ENCODE assay signal across 26 cellular contexts in genomic region chr4:62490635-62491034, GRCh38.
"Had no signal": no experiment of that assay in that cellular context is flagged by ENCODE, and none has a peak within 500 bp of the region (broad histone marks: within the 10 kb centered on the region; RNA-seq: fewer than 3 reads in every experiment).

No MANE protein-coding gene starts in this region.

- H3K27me3 Mint-ChIP-seq: activated naive CD8-positive, alpha-beta T cell treated with anti-CD3 and anti-CD28 coated beads, Interleukin-2, amount 50 U/mL, for 24 hours; activated T-cell treated with anti-CD3 and anti-CD28 coated beads, Interleukin-2, amount 50 U/mL, for 24 hours; brain had no signal

- H3K27ac Mint-ChIP-seq: activated CD8-positive, alpha-beta T cell treated with anti-CD3 and anti-CD28 coated beads, Interleukin-2, amount 10 ng/mL, durations not matched to agents 7 days and 5 days; activated naive CD4-positive, alpha-beta T cell treated with anti-CD3 and anti-CD28 coated beads, Interleukin-2, amount 50 U/mL, for 72 hours; activated naive CD8-positive, alpha-beta T cell treated with anti-CD3 and anti-CD28 coated beads, Interleukin-2, amount 50 U/mL, for 24 hours; activated T-cell treated with anti-CD3 and anti-CD28 coated beads, Interleukin-2, amount 50 U/mL, for 24 hours; activated T-helper 1 cell treated with anti-CD3 and anti-CD28 coated beads, Interleukin-12 subunit alpha, Interleukin-12 subunit beta, Interleukin-2, Interleukin-4 antibody, amounts not matched to agents 30 ng/mL and 10 ng/mL and 1 ng/mL, durations not matched to agents 14 hours and 24 hours and 36 hours; brain; T-helper 1 cell treated with Interleukin-12 subunit alpha and Interleukin-12 subunit beta and Interleukin-4 antibody, amounts not matched to agents 30 μg/mL and 1 μg/mL, for 36 hours had no signal

- H3K36me3 Mint-ChIP-seq: activated naive CD4-positive, alpha-beta T cell treated with anti-CD3 and anti-CD28 coated beads, Interleukin-2, amount 50 U/mL, for 72 hours; brain had no signal

- H3K27ac ChIP-seq: ascending aorta, Peyer's patch, SJSA1 had no signal

- H3K4me1 ChIP-seq: ascending aorta, Peyer's patch, SJSA1 had no signal

- H3K9me3 ChIP-seq: ascending aorta, Peyer's patch, SJSA1 had no signal

- H3K4me3 Mint-ChIP-seq: activated CD8-positive, alpha-beta T cell treated with anti-CD3 and anti-CD28 coated beads, Interleukin-2, amount 10 ng/mL, durations not matched to agents 7 days and 5 days; activated naive CD8-positive, alpha-beta T cell treated with anti-CD3 and anti-CD28 coated beads, Interleukin-2, amount 50 U/mL, for 24 hours; activated T-cell treated with anti-CD3 and anti-CD28 coated beads, Interleukin-2, amount 50 U/mL, for 24 hours; activated T-helper 1 cell treated with anti-CD3 and anti-CD28 coated beads, Interleukin-12 subunit alpha, Interleukin-12 subunit beta, Interleukin-2, Interleukin-4 antibody, amounts not matched to agents 30 ng/mL and 10 ng/mL and 1 ng/mL, durations not matched to agents 14 hours and 24 hours and 36 hours; brain; T-helper 1 cell treated with Interleukin-12 subunit alpha and Interleukin-12 subunit beta and Interleukin-4 antibody, amounts not matched to agents 30 μg/mL and 1 μg/mL, for 36 hours had no signal

- H3K36me3 ChIP-seq: ascending aorta, Peyer's patch, SJSA1 had no signal

- H3K4me3 ChIP-seq: ascending aorta, Peyer's patch, SJSA1 had no signal

- DNase-seq: activated CD4-positive, alpha-beta T cell treated with anti-CD3 and anti-CD28 coated beads for 4 hours; activated CD8-positive, alpha-beta T cell treated with anti-CD3 and anti-CD28 coated beads, Interleukin-2, amount 10 ng/mL, durations not matched to agents 7 days and 5 days; activated effector memory CD4-positive, alpha-beta T cell treated with anti-CD3 and anti-CD28 coated beads, Interleukin-2, amount 50 U/mL, for 16 hours; activated naive CD4-positive, alpha-beta T cell treated with Interleukin-2 at 50 U/mL for 16 hours; activated naive CD8-positive, alpha-beta T cell treated with anti-CD3 and anti-CD28 coated beads, Interleukin-2, amount 50 U/mL, for 24 hours; activated T-cell treated with anti-CD3 and anti-CD28 coated beads, Interleukin-2, amount 50 U/mL, for 24 hours; amniotic stem cell; IMR-90; Kasumi-1; KBM-7; NCI-H1092; NCI-H1417; NCI-H1930; NCI-H2171; NCI-H2227 treated with DMSO at 0.1 percent for 48 hours; NCI-H526; NCI-H82; OCI-M1; Peyer's patch; SHP77 had no signal

- H3K4me1 Mint-ChIP-seq: activated naive CD8-positive, alpha-beta T cell treated with anti-CD3 and anti-CD28 coated beads, Interleukin-2, amount 50 U/mL, for 24 hours; brain had no signal

- H3K27me3 ChIP-seq: ascending aorta, Peyer's patch, SJSA1 had no signal
